In the genomic region with DNA sequence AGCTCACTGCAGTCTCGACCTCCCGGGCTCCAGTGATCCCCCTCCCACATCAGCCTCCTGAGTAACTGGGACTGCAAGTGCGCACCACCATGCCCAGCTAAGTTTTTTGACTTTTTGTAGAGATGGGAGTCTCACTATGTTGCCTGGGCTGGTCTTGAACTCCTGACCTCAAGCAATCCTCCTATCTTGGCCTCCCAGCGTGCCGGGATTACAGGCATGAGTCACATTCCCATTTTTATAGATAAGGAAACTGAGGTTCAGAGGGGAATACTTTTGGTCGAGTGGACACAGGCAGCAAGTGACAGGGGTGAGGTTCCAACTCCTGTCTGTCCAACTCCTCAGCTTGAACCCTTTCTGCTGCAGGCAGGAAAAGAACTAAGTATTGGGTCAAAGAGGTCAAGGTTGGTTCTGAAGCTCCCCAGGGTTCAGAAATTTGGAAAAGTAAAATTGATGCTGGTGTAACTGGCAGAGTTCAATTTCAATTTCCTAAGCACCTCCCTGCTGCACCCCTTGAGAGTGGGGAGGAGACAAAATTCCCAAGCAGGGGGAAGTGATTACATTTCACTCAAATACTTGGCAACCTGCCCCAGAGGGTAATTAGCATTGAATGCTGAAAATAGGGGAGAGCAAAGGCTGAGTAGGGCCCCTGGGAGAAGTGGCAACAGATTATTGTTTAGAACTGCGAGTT, we compare ENCODE assay signal across 12 cellular contexts. TPM values are rescaled to one million over a fixed set of nuclear protein-coding genes. Genes with fewer than 3 reads are reported as not detected.
DNase-seq lines count a peak whose midpoint lies in the region.
"Had no signal": no experiment of that assay in that cellular context is flagged by ENCODE, and none has a peak within 500 bp of the region (broad histone marks: within the 10 kb centered on the region; RNA-seq: fewer than 3 reads in every experiment).

No MANE protein-coding gene starts in this region.

- H3K4me3 ChIP-seq in mesendoderm (ENCODE audit: low read length): no peak overlapping the region

- H3K18ac ChIP-seq in mesendoderm (ENCODE audit: low read length): no peak overlapping the region

- no peak overlapping the region for H4K5ac ChIP-seq in mesendoderm (ENCODE audit: low read length)

- WGBS in mesendoderm (ENCODE audit: extremely low coverage, insufficient coverage, low lambda C conversion rate): no CpG with 5 or more reads among the region's 7 CpGs

- H4K8ac ChIP-seq in mesendoderm (ENCODE audit: low read depth, low read length): no peak overlapping the region

- DNase-seq in NCI-H510A treated with DMSO at 0.1 percent for 48 hours (lab: John Stamatoyannopoulos, UW) (peak; percentile 39), NCI-H510A (lab: John Stamatoyannopoulos, UW) (no peak), NCI-H1417 treated with DMSO at 0.1 percent for 48 hours (lab: John Stamatoyannopoulos, UW) (peak; percentile 20), RPMI8226 (peak; percentile 39), mesendoderm (peak; percentile 82), NCI-H226 (no peak), NCI-H774 (lab: John Stamatoyannopoulos, UW) (no peak)
- no peak for DNase-seq in activated naive CD4-positive, alpha-beta T cell treated with Interleukin-2 at 50 U/mL for 16 hours
- DNase-seq: activated B cell treated with CpG ODN at 0.5 μM for 24 hours, naive B cell, NCI-H526 treated with DMSO at 0.1 percent for 48 hours had no signal

- no peak overlapping the region for H2BK120ac ChIP-seq in mesendoderm (ENCODE audit: low read depth, low read length)

- H3K4me2 ChIP-seq in mesendoderm (ENCODE audit: low read length): no peak overlapping the region

- no peak overlapping the region for H3K4ac ChIP-seq in mesendoderm (ENCODE audit: low read depth, low read length)

- peak overlapping the region; percentile 10 for H3K56ac ChIP-seq in mesendoderm (ENCODE audit: low read length)

- H2AK5ac ChIP-seq in mesendoderm (ENCODE audit: low read length): no peak overlapping the region

- no peaks in the 10 kb centered on the region for H3K79me2 ChIP-seq in mesendoderm (ENCODE audit: control insufficient read depth, insufficient read depth, low read length)

- H3K36me3 ChIP-seq in mesendoderm (ENCODE audit: control insufficient read depth, insufficient read depth, low read length): no peaks in the 10 kb centered on the region

- H2BK15ac ChIP-seq in mesendoderm (replicated peaks; ENCODE audit: low read depth): no peak overlapping the region

- no peaks in the 10 kb centered on the region for H3K79me1 ChIP-seq in mesendoderm (ENCODE audit: low read length)

- H3K27me3 ChIP-seq in mesendoderm (ENCODE audit: insufficient read depth, low read length, poor library complexity): no peaks in the 10 kb centered on the region

- H3K4me1 ChIP-seq in mesendoderm (ENCODE audit: control insufficient read depth, low read depth, low read length): no peaks in the 10 kb centered on the region

- no peak overlapping the region for H3K23ac ChIP-seq in mesendoderm (ENCODE audit: low read length)

- peak overlapping the region; percentile 11 for H3K27ac ChIP-seq in mesendoderm (ENCODE audit: low read depth, low read length)

- H3K9ac ChIP-seq in mesendoderm (ENCODE audit: low read length): no peak overlapping the region

- H2BK5ac ChIP-seq in mesendoderm (ENCODE audit: low read length): no peak overlapping the region

RNA-seq across cellular contexts. Expression of gene ALPL, which starts 17.6 kb away (rescaled TPM):
- polyA plus RNA-seq in mesendoderm (2013, experiment 1 of 2): 126 TPM
- polyA plus RNA-seq in mesendoderm (2013, experiment 2 of 2): 125 TPM
- polyA plus RNA-seq: keratinocyte had no signal

RNA-seq across cellular contexts. Expression of gene NBPF3, which starts 51.7 kb away (rescaled TPM):
- 1.3 TPM for polyA plus RNA-seq in mesendoderm (2013, experiment 1 of 2)
- 1.5 TPM for polyA plus RNA-seq in mesendoderm (2013, experiment 2 of 2)

Comparison
In these comparisons a context has a peak if more than half of its experiments do, and no peak if none do; other contexts are left out.
1. DNase-seq: peak in NCI-H510A treated with DMSO at 0.1 percent for 48 hours (single experiment), NCI-H1417 treated with DMSO at 0.1 percent for 48 hours (single experiment), RPMI8226 (single experiment) and mesendoderm (single experiment); none in NCI-H510A (single experiment), activated naive CD4-positive, alpha-beta T cell treated with Interleukin-2 at 50 U/mL for 16 hours (single experiment), NCI-H226 (single experiment) and NCI-H774 (single experiment).